In genomic region chr1:155049651-155050559, GRCh38 we compare ENCODE assay signal across 8 cellular contexts. TPM values are rescaled to one million over a fixed set of nuclear protein-coding genes. Genes with fewer than 3 reads are reported as not detected.
DNase-seq lines count a peak whose midpoint lies in the region; ATAC-seq, FAIRE-seq and TF ChIP-seq lines count a peak whose summit lies in the region.

No MANE protein-coding gene starts in this region.

- no peak for TF ChIP-seq CTCF in neural crest cell (conservative IDR thresholded peaks at IDR 0.05)

- H3K27ac Mint-ChIP-seq in dendritic cell treated with granulocyte-macrophage colony-stimulating factor and Interleukin-4, amounts not matched to agents 40 ng/mL and 50 ng/mL, for 4 days, result peak overlapping the region; percentile 90
- peak overlapping the region; percentile 97 for H3K27ac Mint-ChIP-seq in neural crest cell (ENCODE audit: unreplicated experiment)

- peak overlapping the region; percentile 87 for H3K4me3 Mint-ChIP-seq in dendritic cell treated with granulocyte-macrophage colony-stimulating factor and Interleukin-4, amounts not matched to agents 40 ng/mL and 50 ng/mL, for 4 days
- H3K4me3 Mint-ChIP-seq in neural crest cell, result peak overlapping the region; percentile 90

- peaks cover 18% of the 10 kb centered on the region for H3K27me3 ChIP-seq in NT2/D1 (ENCODE audit: insufficient read depth, insufficient read length)

- peak overlapping the region; percentile 99 for H3K9ac ChIP-seq in NT2/D1 (ENCODE audit: insufficient read length, low read depth)

- peaks cover 34% of the 10 kb centered on the region for H3K36me3 Mint-ChIP-seq in dendritic cell treated with granulocyte-macrophage colony-stimulating factor and Interleukin-4, amounts not matched to agents 40 ng/mL and 50 ng/mL, for 4 days (ENCODE audit: low read depth)
- H3K36me3 Mint-ChIP-seq in neural crest cell (ENCODE audit: low read depth), result no peaks in the 10 kb centered on the region

- no peak for FAIRE-seq in GM12891 (lab: Jason Lieb, UNC)

- H3K9me3 Mint-ChIP-seq in dendritic cell treated with granulocyte-macrophage colony-stimulating factor and Interleukin-4, amounts not matched to agents 40 ng/mL and 50 ng/mL, for 4 days, result no peaks in the 10 kb centered on the region
- H3K9me3 Mint-ChIP-seq in neural crest cell, result no peaks in the 10 kb centered on the region

- no peak for TF ChIP-seq POLR2A in GM12891 (IDR thresholded peaks at IDR 0.05; ENCODE audit: low read depth, low read length)

- peaks cover 19% of the 10 kb centered on the region for H3K36me3 ChIP-seq in NT2/D1 (ENCODE audit: insufficient read depth, insufficient read length, low read length)

- H3K27me3 Mint-ChIP-seq in dendritic cell treated with granulocyte-macrophage colony-stimulating factor and Interleukin-4, amounts not matched to agents 40 ng/mL and 50 ng/mL, for 4 days, result peaks cover 3% of the 10 kb centered on the region
- peaks cover 6% of the 10 kb centered on the region for H3K27me3 Mint-ChIP-seq in neural crest cell (ENCODE audit: low read depth)

- DNase-seq in GM12891 (ENCODE audit: insufficient read length, low spot score) (no peak), NT2/D1 (ENCODE audit: low read depth, low spot score) (no peak), neural crest cell (ENCODE audit: low read depth, low spot score) (no peak), HPDE6-E6E7 (ENCODE audit: extremely low spot score) (no peak), germinal center (ENCODE audit: low spot score) (no peak)

- H3K9me3 ChIP-seq in NT2/D1 (ENCODE audit: insufficient read depth, low read length), result no peaks in the 10 kb centered on the region

- peak overlapping the region; percentile 81 for H3K4me3 ChIP-seq in NT2/D1 (ENCODE audit: insufficient read length, low read depth)

- peaks cover 45% of the 10 kb centered on the region for H3K4me1 Mint-ChIP-seq in dendritic cell treated with granulocyte-macrophage colony-stimulating factor and Interleukin-4, amounts not matched to agents 40 ng/mL and 50 ng/mL, for 4 days (ENCODE audit: low read depth)
- H3K4me1 Mint-ChIP-seq in neural crest cell, result peaks cover 38% of the 10 kb centered on the region

- peaks cover 44% of the 10 kb centered on the region for H3K4me1 ChIP-seq in NT2/D1 (ENCODE audit: insufficient read depth, insufficient read length)

- intact Hi-C loops in dendritic cell treated with granulocyte-macrophage colony-stimulating factor and Interleukin-4, amounts not matched to agents 40 ng/mL and 50 ng/mL, for 4 days (cut with micrococcal nuclease), result loop anchor here (2.0 to 5.0 kb wide), 2 partner anchors 33 to 113 kb away; partner anchors contain the start of gene PMVK

- ATAC-seq in HG03432 (IDR thresholded peaks at IDR 0.05; ENCODE audit: unreplicated experiment) (no peak), GM21786 (IDR thresholded peaks at IDR 0.05; ENCODE audit: unreplicated experiment) (no peak)

TF ChIP-seq in GM12891, 5 proteins besides CTCF, POLR2A, EP300 and RAD21:
- TF ChIP-seq SPI1 (IDR thresholded peaks at IDR 0.05; ENCODE audit: low read depth, low read length) (peak; percentile 60), POU2F2 (IDR thresholded peaks at IDR 0.05; ENCODE audit: low read depth, low read length) (no peak), POLR2AphosphoS5 (IDR thresholded peaks at IDR 0.05; ENCODE audit: low read depth, low read length) (no peak), PAX5 (IDR thresholded peaks at IDR 0.05; ENCODE audit: insufficient read depth, low read length, severe bottlenecking) (no peak), TAF1 (IDR thresholded peaks at IDR 0.05; ENCODE audit: low read depth, low read length) (no peak)

RNA-seq across cellular contexts. Expression of gene ADAM15, which starts 1.2 kb away (rescaled TPM):
- polyA plus RNA-seq in GM12891 (2012; ENCODE audit: low read depth, missing spikeins), result 8.9 TPM
- 82.2 and 85.1 TPM in 2 replicates for total RNA-seq in neural crest cell

RNA-seq across cellular contexts. Expression of gene EFNA4, which starts 13.6 kb away (rescaled TPM):
- polyA plus RNA-seq in GM12891 (2012; ENCODE audit: low read depth, missing spikeins), result 3.2 TPM
- 26.4 and 28.5 TPM in 2 replicates for total RNA-seq in neural crest cell

RNA-seq across cellular contexts. Expression of gene DCST1, which starts 16.3 kb away (rescaled TPM):
- polyA plus RNA-seq in GM12891 (2012; ENCODE audit: low read depth, missing spikeins), result not detected
- not detected in 2 replicates for total RNA-seq in neural crest cell

RNA-seq across cellular contexts. Expression of gene DCST2, which starts 16.3 kb away (rescaled TPM):
- polyA plus RNA-seq in GM12891 (2012; ENCODE audit: low read depth, missing spikeins), result 0.09 TPM
- 1.3 and 3.4 TPM in 2 replicates for total RNA-seq in neural crest cell

RNA-seq across cellular contexts. Expression of gene EFNA3, which starts 28.7 kb away (rescaled TPM):
- 1.7 TPM for polyA plus RNA-seq in GM12891 (2012; ENCODE audit: low read depth, missing spikeins)
- 5.6 and 6.6 TPM in 2 replicates for total RNA-seq in neural crest cell
